In the genomic region with DNA sequence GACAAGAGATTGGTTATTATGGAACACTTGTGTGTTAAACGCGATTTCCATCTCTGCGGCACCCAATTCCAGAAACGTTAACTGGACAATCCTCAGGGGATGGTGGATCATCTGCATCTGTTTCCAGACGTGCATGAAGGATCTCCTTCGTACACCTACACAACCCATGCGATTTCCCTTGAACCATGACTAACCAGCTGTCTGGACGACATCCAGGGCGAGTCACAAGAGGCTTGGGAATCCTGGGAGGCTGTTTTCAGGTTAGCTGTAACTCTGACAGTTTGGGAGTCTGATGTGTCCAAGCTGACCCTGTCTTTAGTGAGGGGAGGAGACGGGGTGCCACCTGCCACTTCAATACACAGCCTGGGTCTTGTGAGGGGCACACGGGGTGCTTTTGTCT, we compare ENCODE assay signal across 14 cellular contexts.
DNase-seq lines count a peak whose midpoint lies in the region; ATAC-seq, FAIRE-seq and TF ChIP-seq lines count a peak whose summit lies in the region.
"Had no signal": no experiment of that assay in that cellular context is flagged by ENCODE, and none has a peak within 500 bp of the region (broad histone marks: within the 10 kb centered on the region; RNA-seq: fewer than 3 reads in every experiment).

No MANE protein-coding gene starts in this region.

- peaks cover 33% of the 10 kb centered on the region for H3K4me1 Mint-ChIP-seq in astrocyte (ENCODE audit: low read depth, unreplicated experiment)
- no peaks in the 10 kb centered on the region for H3K4me1 Mint-ChIP-seq in stimulated activated naive B cell treated with anti-CD40 and anti-IgM and Interleukin-4, amounts not matched to agents 10 μg/mL and 1 μg/mL and 100 μg/mL, for 72 hours
- H3K4me1 Mint-ChIP-seq: CD4-positive, CD25-positive, alpha-beta regulatory T cell had no signal

- H3K9me1 ChIP-seq in keratinocyte (ENCODE audit: control insufficient read depth, extremely low read depth, insufficient read depth, low read length), result no peaks in the 10 kb centered on the region

- peaks cover 14% of the 10 kb centered on the region for H3K4me1 ChIP-seq in astrocyte (ENCODE audit: insufficient read depth, low read length)
- H3K4me1 ChIP-seq in keratinocyte (ENCODE audit: control insufficient read depth, extremely low read depth, insufficient read depth, low read length), result peaks cover 44% of the 10 kb centered on the region

- H3K4me3 Mint-ChIP-seq in astrocyte (ENCODE audit: unreplicated experiment), result no peak overlapping the region
- H3K4me3 Mint-ChIP-seq in stimulated activated naive B cell treated with anti-CD40 and anti-IgM and Interleukin-4, amounts not matched to agents 10 μg/mL and 1 μg/mL and 100 μg/mL, for 72 hours, result no peak overlapping the region
- H3K4me3 Mint-ChIP-seq: activated T-cell treated with anti-CD3 and anti-CD28 coated beads, Interleukin-2, amount 50 U/mL, for 24 hours; CD4-positive, CD25-positive, alpha-beta regulatory T cell had no signal

- H4K20me1 ChIP-seq in astrocyte (ENCODE audit: insufficient read depth, low read length) (no peaks in the 10 kb centered on the region), keratinocyte (ENCODE audit: control insufficient read depth, extremely low read depth, insufficient read depth, low read length) (no peaks in the 10 kb centered on the region)

- H3K4me3 ChIP-seq in astrocyte (ENCODE audit: insufficient read depth, low read depth, low read length) (no peak overlapping the region), keratinocyte (ENCODE audit: control insufficient read depth in 2 of 3, extremely low read depth in 1 of 3, insufficient read depth in 2 of 3, low read depth in 1 of 3, low read length in 3 of 3) (no peak overlapping the region)

- peaks cover 4% of the 10 kb centered on the region for H3K36me3 Mint-ChIP-seq in astrocyte (ENCODE audit: low read depth, unreplicated experiment)
- H3K36me3 Mint-ChIP-seq in stimulated activated naive B cell treated with anti-CD40 and anti-IgM and Interleukin-4, amounts not matched to agents 10 μg/mL and 1 μg/mL and 100 μg/mL, for 72 hours, result peaks cover 25 to 44% of the 10 kb centered on the region in 2 donors

- FAIRE-seq in astrocyte (lab: Jason Lieb, UNC) (peak; percentile 87), keratinocyte (lab: Jason Lieb, UNC) (peak; percentile 96)
- FAIRE-seq: TTC549 had no signal

- H3K9ac ChIP-seq in astrocyte (ENCODE audit: low read length), result no peak overlapping the region
- H3K9ac ChIP-seq in keratinocyte (ENCODE audit: control insufficient read depth, extremely low read depth, insufficient read depth, low read length), result no peak overlapping the region

- dilution Hi-C loops in keratinocyte (cut with MboI; ENCODE audit: extremely low pct_ligation_motif_present, low sequenced_read_pairs), result no loop called here

- peak overlapping the region; percentile 87 for H3K27ac Mint-ChIP-seq in astrocyte (ENCODE audit: unreplicated experiment)
- H3K27ac Mint-ChIP-seq in stimulated activated naive B cell treated with anti-CD40 and anti-IgM and Interleukin-4, amounts not matched to agents 10 μg/mL and 1 μg/mL and 100 μg/mL, for 72 hours, result no peak overlapping the region
- H3K27ac Mint-ChIP-seq: activated T-cell treated with anti-CD3 and anti-CD28 coated beads, Interleukin-2, amount 50 U/mL, for 24 hours; CD4-positive, CD25-positive, alpha-beta regulatory T cell had no signal

- no peaks in the 10 kb centered on the region for H3K79me2 ChIP-seq in astrocyte (ENCODE audit: insufficient read depth, low read length)
- no peaks in the 10 kb centered on the region for H3K79me2 ChIP-seq in keratinocyte (ENCODE audit: control insufficient read depth, insufficient read depth, low read length)

- H2AFZ ChIP-seq in astrocyte (ENCODE audit: low read depth, low read length), result no peak overlapping the region
- H2AFZ ChIP-seq in keratinocyte (ENCODE audit: control insufficient read depth, low read length), result no peak overlapping the region

- H3K9me3 Mint-ChIP-seq in astrocyte (ENCODE audit: unreplicated experiment), result no peaks in the 10 kb centered on the region
- H3K9me3 Mint-ChIP-seq in stimulated activated naive B cell treated with anti-CD40 and anti-IgM and Interleukin-4, amounts not matched to agents 10 μg/mL and 1 μg/mL and 100 μg/mL, for 72 hours, result no peaks in the 10 kb centered on the region
- H3K9me3 Mint-ChIP-seq: activated T-cell treated with anti-CD3 and anti-CD28 coated beads, Interleukin-2, amount 50 U/mL, for 24 hours; CD4-positive, CD25-positive, alpha-beta regulatory T cell had no signal

- H3K27ac ChIP-seq in astrocyte (ENCODE audit: low read depth, low read length), result no peak overlapping the region
- H3K27ac ChIP-seq in keratinocyte (ENCODE audit: control insufficient read depth, insufficient read depth, low read length), result peak overlapping the region; percentile 50

- no peaks in the 10 kb centered on the region for H3K36me3 ChIP-seq in astrocyte (ENCODE audit: insufficient read depth, low read length)
- H3K36me3 ChIP-seq in keratinocyte (ENCODE audit: control insufficient read depth in 2 of 2, extremely low read depth in 1 of 2, insufficient read depth in 2 of 2, low read length in 2 of 2), result peaks cover 0 to 2% of the 10 kb centered on the region in 2 experiments

- peak; percentile 76 for DNase-seq in AG08395 (ENCODE audit: low spot score)
- DNase-seq in HT1080 (ENCODE audit: low read depth), result peak; percentile 80
- DNase-seq in astrocyte (ENCODE audit: low read depth), result peak; percentile 83
- no peak for DNase-seq in keratinocyte (ENCODE audit: low read depth, low spot score)
- DNase-seq in iPS-NIHi7 (ENCODE audit: extremely low spot score), result no peak
- DNase-seq in SKM-1 treated with dmso at 0.1 percent for 144 hours (lab: John Stamatoyannopoulos, UW; ENCODE audit: unreplicated experiment), result no peak
- no peak for DNase-seq in stimulated activated naive B cell treated with anti-CD40 and anti-IgM and Interleukin-4, amounts not matched to agents 10 μg/mL and 1 μg/mL and 100 μg/mL, for 72 hours
- DNase-seq: activated T-cell treated with anti-CD3 and anti-CD28 coated beads, Interleukin-2, amount 50 U/mL, for 24 hours; CD4-positive, CD25-positive, alpha-beta regulatory T cell; hippocampal formation; stimulated activated CD4-positive, alpha-beta T cell treated with anti-CD3 and anti-CD28 coated beads, Interleukin-12 subunit alpha, Interleukin-12 subunit beta, amount 100 ng/mL, for 4 hours; stimulated activated naive CD8-positive, alpha-beta T cell treated with anti-CD3 and anti-CD28 coated beads, Interleukin-15, Interleukin-2, amounts not matched to agents 100 U/mL and 50 U/mL, for 24 hours had no signal

- TF ChIP-seq CTCF in astrocyte (IDR thresholded peaks at IDR 0.05; ENCODE audit: insufficient read depth, low read depth, low read length), result no peak
- TF ChIP-seq CTCF in keratinocyte (optimal IDR thresholded peaks at IDR 0.05 in 1 of 3, IDR thresholded peaks at IDR 0.05 in 1 of 3, conservative IDR thresholded peaks at IDR 0.05 in 1 of 3; ENCODE audit: extremely low read depth in 1 of 3, insufficient read depth in 2 of 3, low read length in 3 of 3), result no peak

- H3K4me2 ChIP-seq in astrocyte (ENCODE audit: low read length) (peak overlapping the region; percentile 49), keratinocyte (ENCODE audit: control insufficient read depth, extremely low read depth, insufficient read depth, low read depth, low read length) (peak overlapping the region; percentile 20)

- H3K9me3 ChIP-seq in astrocyte (ENCODE audit: insufficient read depth, low read depth, low read length), result no peaks in the 10 kb centered on the region
- no peaks in the 10 kb centered on the region for H3K9me3 ChIP-seq in keratinocyte (ENCODE audit: control insufficient read depth, low read depth, low read length)

- no peaks in the 10 kb centered on the region for H3K27me3 ChIP-seq in astrocyte (ENCODE audit: insufficient read depth, low read length)
- no peaks in the 10 kb centered on the region for H3K27me3 ChIP-seq in keratinocyte (ENCODE audit: control insufficient read depth, extremely low read depth, insufficient read depth, low read length)

- no peak for ATAC-seq in HG03469 (IDR thresholded peaks at IDR 0.05; ENCODE audit: unreplicated experiment)
- ATAC-seq in stimulated activated naive B cell treated with anti-CD40 and anti-IgM and Interleukin-4, amounts not matched to agents 10 μg/mL and 1 μg/mL and 100 μg/mL, for 72 hours (replicated peaks), result no peak
- ATAC-seq: stimulated activated naive CD8-positive, alpha-beta T cell treated with anti-CD3 and anti-CD28 coated beads, Interleukin-15, Interleukin-2, amounts not matched to agents 100 U/mL and 50 U/mL, for 24 hours had no signal

- no peaks in the 10 kb centered on the region for H3K27me3 Mint-ChIP-seq in astrocyte (ENCODE audit: low read depth, unreplicated experiment)
- no peaks in the 10 kb centered on the region for H3K27me3 Mint-ChIP-seq in stimulated activated naive B cell treated with anti-CD40 and anti-IgM and Interleukin-4, amounts not matched to agents 10 μg/mL and 1 μg/mL and 100 μg/mL, for 72 hours
- H3K27me3 Mint-ChIP-seq: activated T-cell treated with anti-CD3 and anti-CD28 coated beads, Interleukin-2, amount 50 U/mL, for 24 hours; CD4-positive, CD25-positive, alpha-beta regulatory T cell had no signal

Comparison
In these comparisons a context has a peak if more than half of its experiments do, and no peak if none do; other contexts are left out.
1. DNase-seq: peak in AG08395 (single experiment), HT1080 (single experiment) and astrocyte (single experiment); none in keratinocyte (single experiment), iPS-NIHi7 (single experiment), SKM-1 treated with dmso at 0.1 percent for 144 hours (single experiment) and stimulated activated naive B cell treated with anti-CD40 and anti-IgM and Interleukin-4, amounts not matched to agents 10 μg/mL and 1 μg/mL and 100 μg/mL, for 72 hours (single experiment).